18 cellular contexts compared by ENCODE assay signal in genomic region chr14:78608998-78609787, GRCh38.
"Had no signal": no experiment of that assay in that cellular context is flagged by ENCODE, and none has a peak within 500 bp of the region (broad histone marks: within the 10 kb centered on the region; RNA-seq: fewer than 3 reads in every experiment).

No MANE protein-coding gene starts in this region.

- H3K27ac ChIP-seq: gastroesophageal sphincter, heart left ventricle, left lung, tibial artery, uterus had no signal

- H3K4me3 ChIP-seq: gastroesophageal sphincter, heart left ventricle, left lung, tibial artery, uterus had no signal

- H3K9me3 ChIP-seq: gastroesophageal sphincter, heart left ventricle, left lung, tibial artery, uterus had no signal

- DNase-seq: activated CD4-positive, alpha-beta memory T cell treated with anti-CD3 and anti-CD28 coated beads, Interleukin-2, amount 10 ng/mL, durations not matched to agents 7 days and 5 days; activated CD4-positive, alpha-beta T cell treated with anti-CD3 and anti-CD28 coated beads for 48 hours; activated CD8-positive, alpha-beta memory T cell treated with anti-CD3 and anti-CD28 coated beads, Interleukin-2, amount 10 ng/mL, durations not matched to agents 7 days and 5 days; activated naive CD8-positive, alpha-beta T cell treated with anti-CD3 and anti-CD28 coated beads for 36 hours; amniotic stem cell; effector CD4-positive, alpha-beta T cell; heart left ventricle; kidney; left lung; midbrain; occipital lobe; retina; stimulated activated CD4-positive, alpha-beta T cell treated with anti-CD3 and anti-CD28 coated beads, Interleukin-2, amount 100 ng/mL, for 24 hours; stimulated activated naive CD8-positive, alpha-beta T cell treated with anti-CD3 and anti-CD28 coated beads, Interleukin-15, Interleukin-2, amounts not matched to agents 100 U/mL and 50 U/mL, for 24 hours; substantia nigra; tibial artery; uterus had no signal

- H3K27me3 ChIP-seq: gastroesophageal sphincter, left lung, tibial artery, uterus had no signal

- H3K4me1 ChIP-seq: gastroesophageal sphincter, heart left ventricle, left lung, tibial artery, uterus had no signal

- H3K36me3 ChIP-seq: gastroesophageal sphincter, heart left ventricle, left lung, tibial artery, uterus had no signal
